In genomic region chr12:102722147-102722546, GRCh38 we compare ENCODE assay signal across 27 cellular contexts.
"Had no signal": no experiment of that assay in that cellular context is flagged by ENCODE, and none has a peak within 500 bp of the region (broad histone marks: within the 10 kb centered on the region; RNA-seq: fewer than 3 reads in every experiment).

No MANE protein-coding gene starts in this region.

- H3K4me3 Mint-ChIP-seq: activated CD8-positive, alpha-beta memory T cell treated with anti-CD3 and anti-CD28 coated beads, Interleukin-2, amount 10 ng/mL, durations not matched to agents 7 days and 5 days; activated CD8-positive, alpha-beta T cell treated with anti-CD3 and anti-CD28 coated beads for 36 hours; dendritic cell treated with granulocyte-macrophage colony-stimulating factor and Interleukin-4, amounts not matched to agents 40 ng/mL and 50 ng/mL, for 4 days; natural killer cell treated with Interleukin-12 subunit alpha and Interleukin-12 subunit beta and Interleukin-15 and Interleukin-18, amount 100 ng/mL, for 72 hours had no signal

- H3K27me3 ChIP-seq: breast epithelium, esophagus muscularis mucosa, foreskin keratinocyte, heart left ventricle, left lung, right atrium auricular region, suprapubic skin, tibial artery, upper lobe of right lung had no signal

- DNase-seq: activated CD4-positive, alpha-beta T cell treated with anti-CD3 and anti-CD28 coated beads for 1 hour; activated CD4-positive, alpha-beta T cell treated with anti-CD3 and anti-CD28 coated beads, Interleukin-2, amount 50 U/mL, for 1 hour; activated CD8-positive, alpha-beta memory T cell treated with anti-CD3 and anti-CD28 coated beads, Interleukin-2, amount 10 ng/mL, durations not matched to agents 7 days and 5 days; activated CD8-positive, alpha-beta T cell treated with anti-CD3 and anti-CD28 coated beads for 36 hours; activated naive CD4-positive, alpha-beta T cell; activated T-cell treated with anti-CD3 and anti-CD28 coated beads, Interleukin-2, amount 50 U/mL, for 48 hours; central memory CD4-positive, alpha-beta T cell; foreskin keratinocyte; heart left ventricle; hypothalamus; left lung; mucosa of descending colon; stimulated activated CD4-positive, alpha-beta T cell treated with anti-CD3 and anti-CD28 coated beads, Interleukin-15, amount 100 ng/mL, for 24 hours; stimulated activated CD4-positive, alpha-beta T cell treated with anti-CD3 and anti-CD28 coated beads, Interleukin-2, amount 100 ng/mL, for 24 hours; stimulated activated naive CD4-positive, alpha-beta T cell; T1000; tibial artery; upper lobe of right lung had no signal

- H3K4me1 Mint-ChIP-seq: activated CD8-positive, alpha-beta memory T cell treated with anti-CD3 and anti-CD28 coated beads, Interleukin-2, amount 10 ng/mL, durations not matched to agents 7 days and 5 days had no signal

- ATAC-seq: activated CD8-positive, alpha-beta memory T cell treated with anti-CD3 and anti-CD28 coated beads, Interleukin-2, amount 10 ng/mL, durations not matched to agents 7 days and 5 days; activated CD8-positive, alpha-beta T cell treated with anti-CD3 and anti-CD28 coated beads for 36 hours; activated naive CD4-positive, alpha-beta T cell treated with anti-CD3 and anti-CD28 coated beads, Interleukin-2, amount 50 U/mL, for 72 hours; foreskin keratinocyte; heart left ventricle; left lung; mucosa of descending colon; natural killer cell treated with Interleukin-12 subunit alpha and Interleukin-12 subunit beta and Interleukin-15 and Interleukin-18, amount 100 ng/mL, for 72 hours had no signal

- H3K9me3 ChIP-seq: breast epithelium, esophagus muscularis mucosa, heart left ventricle, left lung, mucosa of descending colon, right atrium auricular region, suprapubic skin, tibial artery, upper lobe of right lung had no signal

- H3K36me3 ChIP-seq: breast epithelium, esophagus muscularis mucosa, heart left ventricle, left lung, right atrium auricular region, suprapubic skin, tibial artery, upper lobe of right lung had no signal

- H3K4me1 ChIP-seq: breast epithelium, esophagus muscularis mucosa, foreskin keratinocyte, heart left ventricle, left lung, right atrium auricular region, suprapubic skin, tibial artery, upper lobe of right lung had no signal

- H3K9me3 Mint-ChIP-seq: activated CD8-positive, alpha-beta T cell treated with anti-CD3 and anti-CD28 coated beads for 36 hours; activated T-helper 2 cell treated with anti-CD3 and anti-CD28 coated beads, Interferon-gamma antibody, Interleukin-2, Interleukin-4, amounts not matched to agents 10 μg/mL and 5 μg/mL and 100 μg/mL, durations not matched to agents 14 hours and 24 hours and 36 hours; dendritic cell treated with granulocyte-macrophage colony-stimulating factor and Interleukin-4, amounts not matched to agents 40 ng/mL and 50 ng/mL, for 4 days had no signal

- H3K27ac ChIP-seq: breast epithelium, esophagus muscularis mucosa, foreskin keratinocyte, heart left ventricle, left lung, right atrium auricular region, suprapubic skin, tibial artery, upper lobe of right lung had no signal

- H3K36me3 Mint-ChIP-seq: activated CD8-positive, alpha-beta memory T cell treated with anti-CD3 and anti-CD28 coated beads, Interleukin-2, amount 10 ng/mL, durations not matched to agents 7 days and 5 days; activated naive CD4-positive, alpha-beta T cell treated with anti-CD3 and anti-CD28 coated beads, Interleukin-2, amount 50 U/mL, for 72 hours; natural killer cell treated with Interleukin-12 subunit alpha and Interleukin-12 subunit beta and Interleukin-15 and Interleukin-18, amount 100 ng/mL, for 72 hours had no signal

- H3K27ac Mint-ChIP-seq: activated CD8-positive, alpha-beta memory T cell treated with anti-CD3 and anti-CD28 coated beads, Interleukin-2, amount 10 ng/mL, durations not matched to agents 7 days and 5 days; activated CD8-positive, alpha-beta T cell treated with anti-CD3 and anti-CD28 coated beads for 36 hours; activated naive CD4-positive, alpha-beta T cell treated with anti-CD3 and anti-CD28 coated beads, Interleukin-2, amount 50 U/mL, for 72 hours; activated T-helper 2 cell treated with anti-CD3 and anti-CD28 coated beads, Interferon-gamma antibody, Interleukin-2, Interleukin-4, amounts not matched to agents 10 μg/mL and 5 μg/mL and 100 μg/mL, durations not matched to agents 14 hours and 24 hours and 36 hours; dendritic cell treated with granulocyte-macrophage colony-stimulating factor and Interleukin-4, amounts not matched to agents 40 ng/mL and 50 ng/mL, for 4 days; natural killer cell treated with Interleukin-12 subunit alpha and Interleukin-12 subunit beta and Interleukin-15 and Interleukin-18, amount 100 ng/mL, for 72 hours had no signal

- H3K4me3 ChIP-seq: breast epithelium, esophagus muscularis mucosa, heart left ventricle, left lung, lung, mucosa of descending colon, right atrium auricular region, suprapubic skin, tibial artery, upper lobe of right lung had no signal

- H3K27me3 Mint-ChIP-seq: dendritic cell treated with granulocyte-macrophage colony-stimulating factor and Interleukin-4, amounts not matched to agents 40 ng/mL and 50 ng/mL, for 4 days had no signal
